18 cellular contexts compared by ENCODE assay signal in the genomic region with DNA sequence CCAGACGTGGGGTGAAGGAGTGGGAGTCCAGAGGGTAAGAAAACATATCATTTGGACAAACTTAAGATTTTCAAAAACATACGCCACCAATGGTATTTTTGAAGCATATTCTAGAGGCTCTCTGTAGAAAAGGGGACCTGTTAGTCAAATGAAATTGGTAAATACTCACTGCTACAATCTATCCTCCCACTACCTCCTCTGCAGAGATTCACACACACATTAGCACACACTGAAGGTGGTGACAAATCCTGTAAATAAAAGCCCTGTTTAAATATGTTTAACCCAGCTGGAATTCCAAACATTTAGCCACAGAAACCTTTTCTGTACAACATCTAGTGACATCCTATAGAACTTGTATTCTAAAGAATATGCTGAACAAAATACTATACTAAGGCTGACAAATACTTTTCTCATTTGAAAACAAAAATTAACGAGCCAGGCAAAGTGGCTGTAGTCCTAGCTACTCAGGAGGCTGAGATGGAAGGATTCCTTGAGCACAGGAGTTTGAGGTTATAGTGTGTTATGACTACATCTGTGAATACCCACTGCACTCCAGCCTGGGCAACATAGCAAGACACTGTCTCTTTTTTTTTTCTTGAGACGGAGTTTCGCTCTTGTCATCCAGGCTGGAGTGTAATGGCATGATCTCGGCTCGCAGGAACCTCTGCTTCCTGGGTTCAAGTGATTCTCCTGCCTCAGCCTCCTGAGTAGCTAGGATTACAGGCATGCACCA. TPM values are rescaled to one million over a fixed set of nuclear protein-coding genes. Genes with fewer than 3 reads are reported as not detected.
A peak's percentile ranks its signal among the peaks of the same experiment; 100 is the strongest.
DNase-seq lines count a peak whose midpoint lies in the region; ATAC-seq and TF ChIP-seq lines count a peak whose summit lies in the region.
"Had no signal": no experiment of that assay in that cellular context is flagged by ENCODE, and none has a peak within 500 bp of the region (broad histone marks: within the 10 kb centered on the region; RNA-seq: fewer than 3 reads in every experiment).

No MANE protein-coding gene starts in this region.

- H3K27me3 ChIP-seq in right cardiac atrium (ENCODE audit: control insufficient read depth, insufficient read depth): no peaks in the 10 kb centered on the region
- H3K27me3 ChIP-seq: SJSA1 had no signal

- no peaks in the 10 kb centered on the region; the same call in none of the 2 replicates for H3K27me3 Mint-ChIP-seq in HFFc6 (ENCODE audit: insufficient read depth)
- H3K27me3 Mint-ChIP-seq in nephron progenitor cell (ENCODE audit: low read depth, poor library complexity): no peaks in the 10 kb centered on the region

- H3K27ac ChIP-seq in right cardiac atrium (ENCODE audit: low read length): no peak overlapping the region
- H3K27ac ChIP-seq: SJSA1 had no signal

- no peak for ATAC-seq in GM18907 (IDR thresholded peaks at IDR 0.05; ENCODE audit: unreplicated experiment)
- ATAC-seq in GM19395 (IDR thresholded peaks at IDR 0.05; ENCODE audit: unreplicated experiment): no peak
- no peak for ATAC-seq in right cardiac atrium

- DNase-seq in EH (ENCODE audit: low read depth) (peak; percentile 40), HFFc6 (no peak), choroid plexus epithelial cell (ENCODE audit: low read depth) (peak; percentile 50), nephron progenitor cell (no peak), right cardiac atrium (no peak)
- DNase-seq in stimulated activated CD4-positive, alpha-beta T cell treated with anti-CD3 and anti-CD28 coated beads, Interleukin-12 subunit alpha, Interleukin-12 subunit beta, amount 100 ng/mL, for 4 hours: no peak
- DNase-seq: C1 segment of cervical spinal cord, DMS153, GDM1, GOT3, NCI-H1436, NCI-H2081, NCI-H2227 treated with DMSO at 0.1 percent for 48 hours, NCI-H526 treated with DMSO at 0.1 percent for 48 hours, OCI-M1 had no signal

- H3K4me3 Mint-ChIP-seq in HFFc6 (no peak overlapping the region; the same call in 1 of the 2 replicates), nephron progenitor cell (no peak overlapping the region)

- H3K4me1 Mint-ChIP-seq in HFFc6 (ENCODE audit: low read depth): peaks cover 23% of the 10 kb centered on the region
- H3K4me1 Mint-ChIP-seq in nephron progenitor cell: peaks cover 35% of the 10 kb centered on the region

- no peaks in the 10 kb centered on the region for H3K4me1 ChIP-seq in right cardiac atrium (ENCODE audit: control insufficient read depth, insufficient read depth, low read length)

- H3K27ac Mint-ChIP-seq in HFFc6 (peak overlapping the region; percentile 16; the same call in 1 of the 2 replicates), nephron progenitor cell (peak overlapping the region; percentile 86)

- no peaks in the 10 kb centered on the region for H3K9me3 Mint-ChIP-seq in HFFc6
- no peaks in the 10 kb centered on the region for H3K9me3 Mint-ChIP-seq in nephron progenitor cell

- 93% methylated on average over 7 of the region's 7 CpGs for WGBS in right cardiac atrium

- intact Hi-C loops in right cardiac atrium (cut with DNase I): no loop called here

- H3K36me3 Mint-ChIP-seq in HFFc6 (ENCODE audit: low read depth): peaks cover 44% of the 10 kb centered on the region
- H3K36me3 Mint-ChIP-seq in nephron progenitor cell (ENCODE audit: low read depth): peaks cover 17% of the 10 kb centered on the region

- H3K9me3 ChIP-seq in right cardiac atrium (ENCODE audit: control insufficient read depth, low read length): no peaks in the 10 kb centered on the region
- H3K9me3 ChIP-seq: SJSA1 had no signal

- no peak overlapping the region for H3K4me3 ChIP-seq in choroid plexus epithelial cell (ENCODE audit: low read depth, low read length)
- no peak overlapping the region for H3K4me3 ChIP-seq in right cardiac atrium (ENCODE audit: low read length)
- H3K4me3 ChIP-seq: SJSA1 had no signal

- TF ChIP-seq CTCF in HFFc6 (IDR thresholded peaks at IDR 0.05): no peak
- no peak for TF ChIP-seq CTCF in choroid plexus epithelial cell (conservative IDR thresholded peaks at IDR 0.05; ENCODE audit: low read depth, low read length)
- TF ChIP-seq CTCF in nephron progenitor cell (IDR thresholded peaks at IDR 0.05): no peak

RNA-seq across cellular contexts. Expression of gene ALS2, which starts 25.9 kb away (rescaled TPM):
- 10 to 100 TPM; 44.8 to 54.0 (median 46.4) TPM for total RNA-seq in HFFc6 (2021; fragmentation: NEBNext Ultra II Directional; extraction: Animal tissue kit (Norgen Biotek cat#: 25700))
- 10 to 100 TPM; 27.1 to 34.6 (median 32.7) TPM for total RNA-seq in right cardiac atrium
- 10.9 TPM for polyA plus RNA-seq in right cardiac atrium

RNA-seq across cellular contexts. Expression of gene CDK15, which starts 51.5 kb away (rescaled TPM):
- 10 to 100 TPM; 21.7 to 59.8 (median 49.4) TPM for total RNA-seq in HFFc6 (2021; fragmentation: NEBNext Ultra II Directional; extraction: Animal tissue kit (Norgen Biotek cat#: 25700))
- under 1 TPM; 0.11 to 0.97 (median 0.37) TPM for total RNA-seq in right cardiac atrium
- polyA plus RNA-seq in right cardiac atrium: 0.25 TPM

RNA-seq across cellular contexts. Expression of gene MPP4, which starts 56.4 kb away (rescaled TPM):
- total RNA-seq in HFFc6 (2021; fragmentation: NEBNext Ultra II Directional; extraction: Animal tissue kit (Norgen Biotek cat#: 25700)): 1 to 10 TPM; 2.7 to 6.7 (median 3.7) TPM
- under 1 TPM in 2 of 4 donors, not detected in 2; 0.14 to 0.35 TPM for total RNA-seq in right cardiac atrium
- polyA plus RNA-seq in right cardiac atrium: not detected

Comparison
In these comparisons a context has a peak if more than half of its experiments do, and no peak if none do; other contexts are left out.
1. DNase-seq: peak in EH (single experiment) and choroid plexus epithelial cell (single experiment); none in HFFc6 (single experiment), nephron progenitor cell (single experiment), stimulated activated CD4-positive, alpha-beta T cell treated with anti-CD3 and anti-CD28 coated beads, Interleukin-12 subunit alpha, Interleukin-12 subunit beta, amount 100 ng/mL, for 4 hours (single experiment) and right cardiac atrium (0 of 3).
2. RNA of gene CDK15, which starts 51.5 kb away (total RNA-seq): 21.7 to 59.8 TPM in HFFc6; 0.11 to 0.97 TPM in right cardiac atrium; every median in the first group is over 10 times any median in the second.